ENCODE assay signal across 9 cellular contexts in genomic region chr2:2674836-2675235, GRCh38.
"Had no signal": no experiment of that assay in that cellular context is flagged by ENCODE, and none has a peak within 500 bp of the region (broad histone marks: within the 10 kb centered on the region; RNA-seq: fewer than 3 reads in every experiment).

No MANE protein-coding gene starts in this region.

- H3K9me3 Mint-ChIP-seq: IgD-negative memory B cell had no signal

- H3K36me3 ChIP-seq: HAP-1 had no signal

- H3K4me3 Mint-ChIP-seq: HFFc6, IgD-negative memory B cell had no signal

- H3K9me3 ChIP-seq: HAP-1 had no signal

- H3K27me3 Mint-ChIP-seq: IgD-negative memory B cell had no signal

- H3K27ac Mint-ChIP-seq: HFFc6, IgD-negative memory B cell had no signal

- DNase-seq: GM23248, GOT3, H7, HFFc6 had no signal

- FAIRE-seq: HepG2 had no signal

- ATAC-seq: HCT116, HepG2 had no signal

- H3K27ac ChIP-seq: GM23248, HL-60 had no signal

- H3K4me1 ChIP-seq: HAP-1 had no signal

- H3K4me3 ChIP-seq: GM23248, HAP-1 had no signal
